In genomic region chr10:11256896-11257295, GRCh38 we compare ENCODE assay signal across 1 cellular context.
TF ChIP-seq lines count a peak whose summit lies in the region.

No MANE protein-coding gene starts in this region.

TF ChIP-seq in GM12878, 131 proteins besides CTCF, POLR2A, EP300 and RAD21:
- TF ChIP-seq EED (IDR thresholded peaks at IDR 0.05; ENCODE audit: low read depth) (peak; percentile 48; the same call in 1 of the 2 replicates), BHLHE40 (IDR thresholded peaks at IDR 0.05; ENCODE audit: borderline replicate concordance in 1 of 2, low read depth in 2 of 2, low read length in 1 of 2) (no peak), MYB (IDR thresholded peaks at IDR 0.05; ENCODE audit: borderline replicate concordance, low read depth, low read length) (no peak), DPF2 (IDR thresholded peaks at IDR 0.05) (no peak), RAD51 (IDR thresholded peaks at IDR 0.05) (no peak), MEF2B (IDR thresholded peaks at IDR 0.05; ENCODE audit: partially characterized antibody, poor library complexity, severe bottlenecking) (peak; percentile 57), FOXM1 (IDR thresholded peaks at IDR 0.05; ENCODE audit: low read depth, low read length) (no peak), SMARCA5 (IDR thresholded peaks at IDR 0.05) (no peak), IRF5 (IDR thresholded peaks at IDR 0.05; ENCODE audit: borderline replicate concordance) (no peak), MTA3 (IDR thresholded peaks at IDR 0.05; ENCODE audit: borderline replicate concordance, low read length) (no peak), SREBF2 (IDR thresholded peaks at IDR 0.05; ENCODE audit: low read length) (no peak), JUNB (IDR thresholded peaks at IDR 0.05) (0 out of 2 replicates have a peak, but pooled peaks have one; percentile 15)
